8 cellular contexts compared by ENCODE assay signal in the genomic region with DNA sequence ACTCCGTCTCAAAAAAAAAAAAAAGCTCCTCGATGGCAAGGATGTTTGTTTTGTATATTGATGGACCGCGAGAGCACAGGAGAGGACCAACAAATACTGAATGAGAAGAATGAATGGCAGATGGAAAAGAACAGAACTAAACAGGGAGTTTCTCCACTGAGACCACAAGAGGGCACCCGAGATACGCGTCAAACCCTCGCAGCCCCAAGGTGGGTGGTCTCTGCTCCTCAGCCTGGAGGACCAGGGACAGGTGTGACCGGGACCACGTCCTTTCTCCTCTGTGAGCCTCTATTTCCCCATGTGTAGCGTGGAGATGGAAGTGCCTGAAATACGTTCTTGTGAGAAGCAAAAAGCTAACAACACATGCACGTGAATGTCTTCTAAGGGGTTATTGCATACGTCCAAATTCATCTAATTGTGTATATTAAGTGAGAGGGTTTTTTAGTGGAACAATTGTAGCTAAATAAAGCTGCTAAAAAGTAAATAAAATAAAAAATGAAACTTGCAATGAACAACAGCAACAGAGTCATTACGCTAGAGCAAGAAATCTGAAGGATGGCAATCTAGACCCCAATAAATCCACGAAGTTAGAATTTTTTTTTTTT. TPM values are rescaled to one million over a fixed set of nuclear protein-coding genes. Genes with fewer than 3 reads are reported as not detected.
DNase-seq lines count a peak whose midpoint lies in the region; ATAC-seq and TF ChIP-seq lines count a peak whose summit lies in the region.

No MANE protein-coding gene starts in this region.

- no peaks in the 10 kb centered on the region for H3K9me3 Mint-ChIP-seq in IgD-negative memory B cell

- peak overlapping the region in 2 of 4 donors; percentile 5 to 17 for H3K4me3 Mint-ChIP-seq in IgD-negative memory B cell

- DNase-seq in NCI-H2029 treated with DMSO at 0.1 percent for 48 hours (lab: John Stamatoyannopoulos, UW) (peak; percentile 38), NCI-H2029 (lab: John Stamatoyannopoulos, UW) (no peak), RWPE2 (ENCODE audit: low spot score) (no peak), vagina (ENCODE audit: extremely low spot score in 2 of 2) (no peak), NCI-H128 (lab: John Stamatoyannopoulos, UW; ENCODE audit: unreplicated experiment) (no peak)
- peak; percentile 30 for DNase-seq in central memory CD4-positive, alpha-beta T cell

- no peak overlapping the region for H3K9ac ChIP-seq in liver (ENCODE audit: low read depth in 1 of 2, low read length in 2 of 2)

- H3K27me3 Mint-ChIP-seq in IgD-negative memory B cell = peaks cover 42% of the 10 kb centered on the region

- peaks cover 22 to 24% (median 23%) of the 10 kb centered on the region in 3 donors for H3K4me1 Mint-ChIP-seq in IgD-negative memory B cell

- peak; percentile 56 to 78 for TF ChIP-seq RAD21 in liver (IDR thresholded peaks at IDR 0.05)

- peak; percentile 88 for TF ChIP-seq CTCF in RWPE2 (IDR thresholded peaks at IDR 0.05; ENCODE audit: poor library complexity, severe bottlenecking)
- peak; percentile 49 for TF ChIP-seq CTCF in liver (IDR thresholded peaks at IDR 0.05; ENCODE audit: low read depth, low read length, missing input control)
- TF ChIP-seq CTCF in vagina (IDR thresholded peaks at IDR 0.05) = peak in 2 of 3 experiments; percentile 27 to 46

- H3K36me3 Mint-ChIP-seq in IgD-negative memory B cell = no peaks in the 10 kb centered on the region

- no peaks in the 10 kb centered on the region for H3K4me1 ChIP-seq in RWPE2 (ENCODE audit: insufficient read depth, poor library complexity, severe bottlenecking)
- no peaks in the 10 kb centered on the region for H3K4me1 ChIP-seq in liver (ENCODE audit: control insufficient read depth in 4 of 4, insufficient read depth in 4 of 4, low read length in 3 of 4)
- no peaks in the 10 kb centered on the region for H3K4me1 ChIP-seq in vagina

- peak; percentile 38; the same call in 1 of the 3 replicates for ATAC-seq in RWPE2 (ENCODE audit: low read depth)

- H3K9me3 ChIP-seq in RWPE2 (ENCODE audit: severe bottlenecking) (no peaks in the 10 kb centered on the region), liver (ENCODE audit: control insufficient read depth in 4 of 4, low read length in 3 of 4) (no peaks in the 10 kb centered on the region), vagina (no peaks in the 10 kb centered on the region)

- intact Hi-C loops in vagina (cut with DNase I) = loop anchor here (10.0 kb wide), 1 partner anchor 183 kb away; the partner anchor contains the start of gene LILRB4

- 11% methylated on average over 16 of the region's 16 CpGs for WGBS in liver

- H3K27me3 ChIP-seq in RWPE2 (ENCODE audit: insufficient read depth, poor library complexity, severe bottlenecking) (no peaks in the 10 kb centered on the region), liver (ENCODE audit: control insufficient read depth in 4 of 4, insufficient read depth in 4 of 4, low read length in 3 of 4) (peaks cover 0 to 3% (median 0%) of the 10 kb centered on the region in 4 donors), vagina (no peaks in the 10 kb centered on the region)

- peak overlapping the region; percentile 12 to 80 (median 20) for H3K27ac Mint-ChIP-seq in IgD-negative memory B cell

- TF ChIP-seq POLR2A in vagina (IDR thresholded peaks at IDR 0.05) = no peak

- no peak overlapping the region for H3K4me3 ChIP-seq in RWPE2 (ENCODE audit: severe bottlenecking)
- no peak overlapping the region for H3K4me3 ChIP-seq in liver (ENCODE audit: low read depth in 1 of 3, low read length in 3 of 3)
- no peak overlapping the region for H3K4me3 ChIP-seq in vagina

- H3K36me3 ChIP-seq in RWPE2 (ENCODE audit: low read depth) (no peaks in the 10 kb centered on the region), liver (ENCODE audit: control insufficient read depth in 4 of 4, insufficient read depth in 3 of 4, low read depth in 1 of 4, low read length in 3 of 4) (no peaks in the 10 kb centered on the region), vagina (no peaks in the 10 kb centered on the region)

- no peak overlapping the region for H3K27ac ChIP-seq in RWPE2 (ENCODE audit: poor library complexity, severe bottlenecking)
- no peak overlapping the region for H3K27ac ChIP-seq in liver (ENCODE audit: low read depth in 1 of 2, low read length in 2 of 2)
- H3K27ac ChIP-seq in vagina = no peak overlapping the region

TF ChIP-seq in liver, 16 proteins besides CTCF, POLR2A, EP300 and RAD21:
- TF ChIP-seq REST (IDR thresholded peaks at IDR 0.05) (no peak), EGR1 (IDR thresholded peaks at IDR 0.05; ENCODE audit: low read depth in 2 of 2) (no peak), NR2F2 (IDR thresholded peaks at IDR 0.05) (no peak), HNF4A (conservative IDR thresholded peaks at IDR 0.05) (no peak), FOXA2 (IDR thresholded peaks at IDR 0.05) (no peak), YY1 (IDR thresholded peaks at IDR 0.05) (no peak), MAX (IDR thresholded peaks at IDR 0.05) (no peak), TAF1 (conservative IDR thresholded peaks at IDR 0.05) (no peak), HNF4G (IDR thresholded peaks at IDR 0.05) (no peak), RXRA (IDR thresholded peaks at IDR 0.05) (no peak), JUND (IDR thresholded peaks at IDR 0.05) (no peak), GABPA (IDR thresholded peaks at IDR 0.05 in 1 of 2, conservative IDR thresholded peaks at IDR 0.05 in 1 of 2) (no peak)
- TF ChIP-seq, protein P1, sequence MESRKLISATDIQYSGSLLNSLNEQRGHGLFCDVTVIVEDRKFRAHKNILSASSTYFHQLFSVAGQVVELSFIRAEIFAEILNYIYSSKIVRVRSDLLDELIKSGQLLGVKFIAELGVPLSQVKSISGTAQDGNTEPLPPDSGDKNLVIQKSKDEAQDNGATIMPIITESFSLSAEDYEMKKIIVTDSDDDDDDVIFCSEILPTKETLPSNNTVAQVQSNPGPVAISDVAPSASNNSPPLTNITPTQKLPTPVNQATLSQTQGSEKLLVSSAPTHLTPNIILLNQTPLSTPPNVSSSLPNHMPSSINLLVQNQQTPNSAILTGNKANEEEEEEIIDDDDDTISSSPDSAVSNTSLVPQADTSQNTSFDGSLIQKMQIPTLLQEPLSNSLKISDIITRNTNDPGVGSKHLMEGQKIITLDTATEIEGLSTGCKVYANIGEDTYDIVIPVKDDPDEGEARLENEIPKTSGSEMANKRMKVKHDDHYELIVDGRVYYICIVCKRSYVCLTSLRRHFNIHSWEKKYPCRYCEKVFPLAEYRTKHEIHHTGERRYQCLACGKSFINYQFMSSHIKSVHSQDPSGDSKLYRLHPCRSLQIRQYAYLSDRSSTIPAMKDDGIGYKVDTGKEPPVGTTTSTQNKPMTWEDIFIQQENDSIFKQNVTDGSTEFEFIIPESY (IDR thresholded peaks at IDR 0.05) = no peak
- TF ChIP-seq, protein P2, sequence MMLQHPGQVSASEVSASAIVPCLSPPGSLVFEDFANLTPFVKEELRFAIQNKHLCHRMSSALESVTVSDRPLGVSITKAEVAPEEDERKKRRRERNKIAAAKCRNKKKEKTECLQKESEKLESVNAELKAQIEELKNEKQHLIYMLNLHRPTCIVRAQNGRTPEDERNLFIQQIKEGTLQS (IDR thresholded peaks at IDR 0.05) = no peak
TF ChIP-seq in liver: peak in this region for 0.

RNA-seq across cellular contexts. Expression of gene CDC42EP5, which starts 8.3 kb away (rescaled TPM):
- not detected for polyA plus RNA-seq in IgD-negative memory B cell
- under 1 TPM; 0.28 to 0.84 TPM for total RNA-seq in liver
- polyA plus RNA-seq in liver = 1 to 10 TPM in 1 of 2 donors, not detected in 1; 2.2 TPM
- 33.4 TPM for total RNA-seq in vagina

RNA-seq across cellular contexts. Expression of gene LENG9, which starts 17.9 kb away (rescaled TPM):
- not detected for polyA plus RNA-seq in IgD-negative memory B cell
- 1 to 10 TPM; 1.3 to 6.9 TPM for total RNA-seq in liver
- polyA plus RNA-seq in liver = 1 to 10 TPM in 1 of 2 donors, under 1 TPM in 1; 0.19 to 2.6 TPM
- total RNA-seq in vagina = 10.3 TPM

RNA-seq across cellular contexts. Expression of gene LAIR2, which starts 21.2 kb away (rescaled TPM):
- polyA plus RNA-seq in IgD-negative memory B cell (0.99 TPM), liver (under 1 TPM in 1 of 2 donors, not detected in 1; 0.24 TPM)
- total RNA-seq in liver (under 1 TPM in 1 of 2 donors, not detected in 1; 0.19 TPM), vagina (not detected)

RNA-seq across cellular contexts. Expression of gene LENG8, which starts 32.4 kb away (rescaled TPM):
- polyA plus RNA-seq in IgD-negative memory B cell (11.4 TPM), liver (10 to 100 TPM in 1 of 2 donors, 1 to 10 TPM in 1; 6.9 to 21.4 TPM)
- total RNA-seq in liver (10 to 100 TPM; 16.0 to 46.7 TPM), vagina (129 TPM)

Comparison
In these comparisons a context has a peak if more than half of its experiments do, and no peak if none do; other contexts are left out.
1. DNase-seq: peak in NCI-H2029 treated with DMSO at 0.1 percent for 48 hours (single experiment) and central memory CD4-positive, alpha-beta T cell (single experiment); none in NCI-H2029 (single experiment), RWPE2 (single experiment), vagina (0 of 2) and NCI-H128 (single experiment).
2. CTCF ChIP-seq: peak in every context shown above with its lines; median percentile 88 in RWPE2; 49 in liver; 36 in vagina.
3. RNA of gene CDC42EP5, which starts 8.3 kb away (total RNA-seq): 33.4 TPM in vagina (single experiment); 0.28 to 0.84 TPM in liver; every median in the first group is over 10 times any median in the second.